ENCODE assay signal across 8 cellular contexts in genomic region chr10:24533981-24534380, GRCh38.
"Had no signal": no experiment of that assay in that cellular context is flagged by ENCODE, and none has a peak within 500 bp of the region (broad histone marks: within the 10 kb centered on the region; RNA-seq: fewer than 3 reads in every experiment).

No MANE protein-coding gene starts in this region.

- H3K9me3 ChIP-seq: HAP-1 had no signal

- ATAC-seq: HCT116, K562 had no signal

- H3K27ac ChIP-seq: GM23248 had no signal

- H3K4me3 ChIP-seq: GM23248, HAP-1, K562 had no signal

- DNase-seq: GM23248, GOT3, H7, HFFc6, IMR-90 had no signal

- H3K4me1 ChIP-seq: HAP-1 had no signal
